In genomic region chr3:181700168-181701087, GRCh38 we compare ENCODE assay signal across 7 cellular contexts. TPM values are rescaled to one million over a fixed set of nuclear protein-coding genes. Genes with fewer than 3 reads are reported as not detected.
DNase-seq lines count a peak whose midpoint lies in the region; TF ChIP-seq lines count a peak whose summit lies in the region.

No MANE protein-coding gene starts in this region.

- H3K23ac ChIP-seq in H9 (ENCODE audit: insufficient read length, low read depth, low read length) = no peak overlapping the region

- no peak overlapping the region for H2BK15ac ChIP-seq in H9 (ENCODE audit: low read depth, low read length)

- no peaks in the 10 kb centered on the region for H3K9me3 ChIP-seq in H9 (ENCODE audit: control insufficient read depth, low read depth, low read length)
- H3K9me3 ChIP-seq in OCI-LY7 (ENCODE audit: low read length) = no peaks in the 10 kb centered on the region
- no peaks in the 10 kb centered on the region for H3K9me3 ChIP-seq in iPS-15b (ENCODE audit: control insufficient read depth, insufficient read depth, low read length)

- no peak overlapping the region for H4K91ac ChIP-seq in H9 (ENCODE audit: insufficient read length, low read depth, low read length)

- peak overlapping the region; percentile 91 for H2AFZ ChIP-seq in H9 (ENCODE audit: low read length)
- H2AFZ ChIP-seq in OCI-LY7 (ENCODE audit: low read length) = peak overlapping the region; percentile 95

- H4K5ac ChIP-seq in H9 (ENCODE audit: insufficient read length, low read depth, low read length) = no peak overlapping the region

- H3K4ac ChIP-seq in H9 (ENCODE audit: low read depth, low read length) = no peak overlapping the region

- 0 out of 2 replicates have a peak, but pooled peaks cover 2% of the 10 kb centered on the region for H3K79me2 ChIP-seq in H9 (ENCODE audit: insufficient read depth, low read length)
- H3K79me2 ChIP-seq in OCI-LY7 (ENCODE audit: insufficient read depth, low read depth, low read length) = no peaks in the 10 kb centered on the region

- H3K4me2 ChIP-seq in H9 (ENCODE audit: insufficient read depth, insufficient read length, low read length) = peak overlapping the region; percentile 74
- H3K4me2 ChIP-seq in OCI-LY7 (ENCODE audit: low read length) = peak overlapping the region; percentile 75

- POLR2A ChIA-PET in OCI-LY7 (lab: Charles Lee) = interaction anchor here (0.6 to 1.8 kb wide), 2 partner anchors 11 to 995 kb away, joined by 4 read pairs; no protein-coding TSS in a partner anchor

- no peaks in the 10 kb centered on the region; a peak in 1 of 5 replicates for H3K9me3 Mint-ChIP-seq in H9

- H3K14ac ChIP-seq in H9 (ENCODE audit: insufficient read depth, low read length) = no peak overlapping the region

- intact Hi-C loops in OCI-LY7 (cut with micrococcal nuclease; ENCODE audit: unreplicated experiment) = loop anchor here (1.0 to 5.0 kb wide), 4 partner anchors 213 to 598 kb away; no protein-coding TSS in a partner anchor

- H3K4me3 Mint-ChIP-seq in H9 = peak overlapping the region; percentile 51 to 56

- H2BK5ac ChIP-seq in H9 (ENCODE audit: insufficient read length, low read length) = no peak overlapping the region

- no peak overlapping the region for H3T11ph ChIP-seq in H9 (ENCODE audit: low read length)

- H3K4me3 ChIP-seq in GM12864 (ENCODE audit: low read depth, low read length) = no peak overlapping the region
- H3K4me3 ChIP-seq in OCI-LY7 (ENCODE audit: low read depth, low read length, poor library complexity, severe bottlenecking) = peak overlapping the region; percentile 55
- H3K4me3 ChIP-seq in astrocyte of the cerebellum (ENCODE audit: low read depth, low read length) = peak overlapping the region; percentile 26
- H3K4me3 ChIP-seq in iPS-15b (ENCODE audit: low read depth, low read length) = peak overlapping the region; percentile 66
- H3K4me3 ChIP-seq in skeletal muscle cell (ENCODE audit: low read depth, low read length) = peak overlapping the region; percentile 34

- H4K8ac ChIP-seq in H9 (replicated peaks; ENCODE audit: insufficient read length, low read depth, low read length) = no peak overlapping the region

- peak; percentile 93 for TF ChIP-seq CTCF in GM12864 (IDR thresholded peaks at IDR 0.05; ENCODE audit: low read depth, low read length, missing control alignments)
- peak; percentile 94 for TF ChIP-seq CTCF in H9 (conservative IDR thresholded peaks at IDR 0.05)
- peak; percentile 97 for TF ChIP-seq CTCF in OCI-LY7 (conservative IDR thresholded peaks at IDR 0.05; ENCODE audit: low read length)
- peak; percentile 95 for TF ChIP-seq CTCF in astrocyte of the cerebellum (IDR thresholded peaks at IDR 0.05; ENCODE audit: low read depth, low read length, missing control alignments)

- H3K56ac ChIP-seq in H9 (ENCODE audit: insufficient read length, low read depth, low read length) = no peak overlapping the region

- H3K36me3 ChIP-seq in OCI-LY7 (ENCODE audit: insufficient read depth, low read length) = no peaks in the 10 kb centered on the region
- no peaks in the 10 kb centered on the region for H3K36me3 ChIP-seq in iPS-15b (ENCODE audit: control insufficient read depth, insufficient read depth, low read length)

- no peaks in the 10 kb centered on the region for H3K79me1 ChIP-seq in H9 (ENCODE audit: insufficient read depth, low read depth, low read length, poor library complexity, severe bottlenecking)

- WGBS in H9 (ENCODE audit: extremely low coverage, insufficient read length, low lambda C conversion rate) = no CpG with 5 or more reads among the region's 17 CpGs

- H3K27me3 ChIP-seq in H9 (ENCODE audit: insufficient read depth, low read length) (peaks cover 17% of the 10 kb centered on the region; the same call in 1 of the 2 replicates), iPS-15b (ENCODE audit: control insufficient read depth, insufficient read depth, low read length) (peaks cover 68% of the 10 kb centered on the region)

- H3K18ac ChIP-seq in H9 (ENCODE audit: insufficient read length, low read depth, low read length) = no peak overlapping the region

- no peaks in the 10 kb centered on the region; the same call in none of the 2 replicates for H3K27me3 Mint-ChIP-seq in H9 (ENCODE audit: low read depth)

- H2BK20ac ChIP-seq in H9 (ENCODE audit: low read depth, low read length, poor library complexity, severe bottlenecking) = no peak overlapping the region

- H2BK12ac ChIP-seq in H9 (ENCODE audit: insufficient read length, low read depth, low read length) = no peak overlapping the region

- H3K9ac ChIP-seq in H9 (ENCODE audit: extremely low read depth, insufficient read length, low read length) (no peak overlapping the region), iPS-15b (ENCODE audit: low read depth, low read length) (peak overlapping the region; percentile 26)

- no peak overlapping the region for H2BK120ac ChIP-seq in H9 (ENCODE audit: low read depth, low read length, poor library complexity, severe bottlenecking)

- H2AK5ac ChIP-seq in H9 (ENCODE audit: insufficient read length, low read length) = no peak overlapping the region

- CTCF ChIA-PET in OCI-LY7 (lab: Charles Lee; ENCODE audit: unreplicated experiment) = interaction anchor here (0.8 to 2.1 kb wide), 3 partner anchors 217 to 748 kb away, joined by 3 to 14 read pairs (median 3); no protein-coding TSS in a partner anchor

- peaks cover 0 to 2% (median 0%) of the 10 kb centered on the region in 3 experiments; a peak in 1 of 7 replicates for H3K36me3 Mint-ChIP-seq in H9 (ENCODE audit: insufficient read depth in 1 of 3, low read depth in 3 of 3)

- BruUV-seq in OCI-LY7 (replicated peaks; lab: Mats Ljungman, UMichigan) = no TSS peak

- peaks cover 76 to 85% of the 10 kb centered on the region in 2 experiments for H3K4me1 Mint-ChIP-seq in H9

- H3K9me2 ChIP-seq in OCI-LY7 (ENCODE audit: insufficient read depth, low read length) = no peaks in the 10 kb centered on the region

- H3K4me1 ChIP-seq in H9 (ENCODE audit: insufficient read depth, low read length) (peaks cover 6% of the 10 kb centered on the region; the same call in 1 of the 2 replicates), OCI-LY7 (ENCODE audit: insufficient read depth, low read length, poor library complexity, severe bottlenecking) (peaks cover 29% of the 10 kb centered on the region), iPS-15b (ENCODE audit: control insufficient read depth, insufficient read depth, low read length) (peaks cover 43% of the 10 kb centered on the region)

- H4K20me1 ChIP-seq in H9 (ENCODE audit: control insufficient read depth, insufficient read depth, insufficient read length) = no peaks in the 10 kb centered on the region
- H4K20me1 ChIP-seq in OCI-LY7 (ENCODE audit: insufficient read depth, low read length) = no peaks in the 10 kb centered on the region

- in situ Hi-C loops in astrocyte of the cerebellum (cut with HindIII; ENCODE audit: low sequenced_read_pairs) = no loop called here

- no peak overlapping the region for H3K27ac ChIP-seq in H9 (ENCODE audit: insufficient read length, low read depth, low read length)
- no peak overlapping the region for H3K27ac ChIP-seq in OCI-LY7 (ENCODE audit: low read depth, low read length, poor library complexity, severe bottlenecking)

- peak; percentile 26 for DNase-seq in GM12864 (ENCODE audit: low read depth)
- DNase-seq in H9 = peak; percentile 79
- peak; percentile 37 for DNase-seq in KG1 (lab: John Stamatoyannopoulos, UW)
- peak; percentile 82 for DNase-seq in OCI-LY7 (ENCODE audit: low spot score)
- DNase-seq in astrocyte of the cerebellum (ENCODE audit: low read depth) = no peak
- peak; percentile 33 for DNase-seq in skeletal muscle cell (ENCODE audit: low read depth)

- peak overlapping the region in 1 of 3 experiments; percentile 82; a peak in 3 of 7 replicates for H3K27ac Mint-ChIP-seq in H9

- H3K23me2 ChIP-seq in H9 (ENCODE audit: insufficient read length, low read depth, low read length, poor library complexity, severe bottlenecking) = peaks cover 37% of the 10 kb centered on the region

RNA-seq across cellular contexts. Expression of gene SOX2, which starts 11.3 kb away (rescaled TPM):
- 307 and 316 TPM in 2 replicates for total RNA-seq in H9 (2021)
- 33.5 and 36.3 TPM in 2 replicates for total RNA-seq in OCI-LY7 (2014; rRNA removed; shearing (Covaris generic))
- total RNA-seq in OCI-LY7 (2022) = 11.3 and 11.5 TPM in 2 replicates
